17 cellular contexts compared by ENCODE assay signal in genomic region chr1:85365851-85366250, GRCh38.
DNase-seq lines count a peak whose midpoint lies in the region; ATAC-seq and TF ChIP-seq lines count a peak whose summit lies in the region.
"Had no signal": no experiment of that assay in that cellular context is flagged by ENCODE, and none has a peak within 500 bp of the region (broad histone marks: within the 10 kb centered on the region; RNA-seq: fewer than 3 reads in every experiment).

No MANE protein-coding gene starts in this region.

- H3K18ac ChIP-seq in IMR-90 (ENCODE audit: low read depth, low read length) = peak overlapping the region; percentile 2

- TSS peak; percentile 78 for BruUV-seq in A673 (replicated peaks; lab: Mats Ljungman, UMichigan)
- no TSS peak for BruUV-seq in IMR-90 (replicated peaks; lab: Mats Ljungman, UMichigan)

- peaks cover 48 to 76% of the 10 kb centered on the region in 2 experiments for H3K79me1 ChIP-seq in IMR-90 (ENCODE audit: low read depth in 1 of 2, low read length in 2 of 2)

- H2BK15ac ChIP-seq in IMR-90 (ENCODE audit: low read depth, low read length) = 0 out of 3 replicates have a peak overlapping the region, but pooled peaks have one; percentile 72

- peaks cover 10% of the 10 kb centered on the region for H3K9me1 ChIP-seq in IMR-90 (ENCODE audit: insufficient read depth, low read length)

- in situ Hi-C loops in IMR-90 (cut with MboI; ENCODE audit: low sequenced_read_pairs) = no loop called here
- in situ Hi-C loops in brain microvascular endothelial cell (cut with HindIII; ENCODE audit: low pct_ligation_motif_present, low sequenced_read_pairs) = no loop called here

- no peak overlapping the region for H3K4me2 ChIP-seq in IMR-90 (ENCODE audit: low read depth, low read length)
- no peak overlapping the region for H3K4me2 ChIP-seq in osteoblast (ENCODE audit: insufficient read depth, low read length)
- H3K4me2 ChIP-seq: BLaER1 treated with 17β-estradiol and CSF1 and Interleukin-3, amounts not matched to agents 10 nM and 100 nM had no signal

- intact Hi-C loops in A673 (cut with micrococcal nuclease; ENCODE audit: unreplicated experiment) = no loop called here
- intact Hi-C loops in IMR-90 (cut with micrococcal nuclease) = loop anchor here (2.0 kb wide), 1 partner anchor 51 kb away; no protein-coding TSS in a partner anchor

- POLR2A ChIA-PET in A673 (lab: Charles Lee; ENCODE audit: low non-redundant PET) = no interaction called here
- POLR2A ChIA-PET in IMR-90 (lab: Charles Lee; ENCODE audit: unreplicated experiment) = no interaction called here

- CTCF ChIA-PET in A673 (lab: Charles Lee) (interaction anchor here (1.3 kb wide), 1 partner anchor 22 kb away, joined by 4 read pairs; no protein-coding TSS in a partner anchor), IMR-90 (lab: Yijun Ruan, JAX) (interaction anchor here (0.6 kb wide), 1 partner anchor 26 kb away, joined by 3 read pairs; no protein-coding TSS in a partner anchor)

- H3K4me3 ChIP-seq in A673 (ENCODE audit: low read depth, low read length, poor library complexity, severe bottlenecking) (no peak overlapping the region), IMR-90 (ENCODE audit: insufficient read depth, low read depth, low read length) (no peak overlapping the region), brain microvascular endothelial cell (ENCODE audit: low read depth, low read length) (no peak overlapping the region), osteoblast (ENCODE audit: insufficient read depth, low read length) (no peak overlapping the region)
- H3K4me3 ChIP-seq: BLaER1 treated with 17β-estradiol and CSF1 and Interleukin-3, amounts not matched to agents 10 nM and 100 nM had no signal

- H3K36me3 ChIP-seq in A673 (ENCODE audit: insufficient read depth, low read length, poor library complexity, severe bottlenecking) (no peaks in the 10 kb centered on the region), IMR-90 (ENCODE audit: control insufficient read depth, insufficient read depth, low read length) (no peaks in the 10 kb centered on the region; the same call in 1 of the 2 replicates), brain microvascular endothelial cell (replicated peaks) (peaks cover 3% of the 10 kb centered on the region), osteoblast (ENCODE audit: insufficient read depth, low read length) (peaks cover 10% of the 10 kb centered on the region)
- H3K36me3 ChIP-seq: BLaER1 treated with 17β-estradiol and CSF1 and Interleukin-3, amounts not matched to agents 10 nM and 100 nM had no signal

- peak overlapping the region; percentile 40; the same call in 1 of the 2 replicates for H3K4ac ChIP-seq in IMR-90 (ENCODE audit: low read depth, low read length)

- H4K8ac ChIP-seq in IMR-90 (ENCODE audit: low read depth in 2 of 2, low read length in 2 of 2) = peak overlapping the region; percentile 35 to 37; a peak in 3 of 4 replicates

- no CpG with 5 or more reads among the region's 3 CpGs for WGBS in IMR-90 (ENCODE audit: extremely low coverage in 2 of 2, insufficient read length in 1 of 2), 2 experiments

- H2AFZ ChIP-seq in IMR-90 (replicated peaks; ENCODE audit: low read length, poor library complexity) = no peak overlapping the region
- no peak overlapping the region for H2AFZ ChIP-seq in osteoblast (ENCODE audit: low read length)

- peak overlapping the region; percentile 66 for H2BK5ac ChIP-seq in IMR-90 (ENCODE audit: low read depth, low read length, poor library complexity, severe bottlenecking)

- H3K27me3 ChIP-seq in A673 (replicated peaks; ENCODE audit: insufficient read depth, low read depth, low read length, poor library complexity) = no peaks in the 10 kb centered on the region
- no peaks in the 10 kb centered on the region for H3K27me3 ChIP-seq in IMR-90 (ENCODE audit: control insufficient read depth, insufficient read depth, low read length)
- H3K27me3 ChIP-seq in brain microvascular endothelial cell (replicated peaks) = no peaks in the 10 kb centered on the region
- no peaks in the 10 kb centered on the region for H3K27me3 ChIP-seq in osteoblast (ENCODE audit: insufficient read depth, low read length)
- H3K27me3 ChIP-seq: BLaER1 treated with 17β-estradiol and CSF1 and Interleukin-3, amounts not matched to agents 10 nM and 100 nM had no signal

- no peak overlapping the region for H2AK9ac ChIP-seq in IMR-90 (replicated peaks; ENCODE audit: low read depth, low read length, poor library complexity)

- no peak overlapping the region; the same call in 1 of the 2 replicates for H4K5ac ChIP-seq in IMR-90 (ENCODE audit: low read depth, low read length)

- H3K56ac ChIP-seq in IMR-90 (ENCODE audit: extremely low read depth, insufficient read depth, low read length) = no peak overlapping the region

- TF ChIP-seq CTCF in A673 (conservative IDR thresholded peaks at IDR 0.05; ENCODE audit: low read depth, low read length) (no peak), IMR-90 (conservative IDR thresholded peaks at IDR 0.05; ENCODE audit: low read depth, low read length) (no peak), brain microvascular endothelial cell (IDR thresholded peaks at IDR 0.05; ENCODE audit: low read depth, low read length, missing control alignments) (no peak), osteoblast (IDR thresholded peaks at IDR 0.05; ENCODE audit: extremely low read depth, low read depth, low read length) (no peak)

- TF ChIP-seq POLR2A in IMR-90 (IDR thresholded peaks at IDR 0.05; ENCODE audit: low read depth, low read length) = no peak

- no peak overlapping the region for H3K9ac ChIP-seq in IMR-90 (ENCODE audit: low read depth, low read length)
- H3K9ac ChIP-seq: BLaER1 treated with 17β-estradiol and CSF1 and Interleukin-3, amounts not matched to agents 10 nM and 100 nM had no signal

- H2BK120ac ChIP-seq in IMR-90 (ENCODE audit: low read depth, low read length) = peak overlapping the region; percentile 58; the same call in 1 of the 2 replicates

- ATAC-seq in IMR-90 (ENCODE audit: low read depth) (no peak), HG03159 (IDR thresholded peaks at IDR 0.05; ENCODE audit: unreplicated experiment) (no peak)

- H3K23ac ChIP-seq in IMR-90 (ENCODE audit: low read depth, low read length) = no peak overlapping the region; the same call in 1 of the 2 replicates

- peak overlapping the region; percentile 20 for H4K91ac ChIP-seq in IMR-90 (ENCODE audit: insufficient read depth, low read depth, low read length)

- dilution Hi-C loops in IMR-90 (cut with HindIII; ENCODE audit: low sequenced_read_pairs, unreplicated experiment) = no loop called here

- peaks cover 79% of the 10 kb centered on the region for H3K79me2 ChIP-seq in osteoblast (ENCODE audit: insufficient read depth, low read length)

- no peaks in the 10 kb centered on the region for H4K20me1 ChIP-seq in IMR-90 (ENCODE audit: insufficient read depth, low read length)
- H4K20me1 ChIP-seq in osteoblast (ENCODE audit: insufficient read depth, low read length) = peaks cover 3% of the 10 kb centered on the region
- H4K20me1 ChIP-seq: BLaER1 treated with 17β-estradiol and CSF1 and Interleukin-3, amounts not matched to agents 10 nM and 100 nM had no signal

- H3K4me1 ChIP-seq in A673 (ENCODE audit: insufficient read depth, low read length, poor library complexity, severe bottlenecking) (peaks cover 78% of the 10 kb centered on the region), IMR-90 (ENCODE audit: control insufficient read depth, insufficient read depth, low read length) (peaks cover 15% of the 10 kb centered on the region), osteoblast (ENCODE audit: insufficient read depth, low read length) (peaks cover 67% of the 10 kb centered on the region)

- H2AK5ac ChIP-seq in IMR-90 (ENCODE audit: low read depth, low read length) = peak overlapping the region; percentile 42; the same call in 1 of the 2 replicates

- no peaks in the 10 kb centered on the region for H3K9me3 ChIP-seq in A673 (ENCODE audit: low read depth, low read length, poor library complexity, severe bottlenecking)
- no peaks in the 10 kb centered on the region for H3K9me3 ChIP-seq in IMR-90 (ENCODE audit: control insufficient read depth, insufficient read depth, low read length)
- H3K9me3 ChIP-seq in osteoblast (ENCODE audit: low read depth, low read length) = no peaks in the 10 kb centered on the region
- H3K9me3 ChIP-seq: BLaER1 treated with 17β-estradiol and CSF1 and Interleukin-3, amounts not matched to agents 10 nM and 100 nM had no signal

- H2BK20ac ChIP-seq in IMR-90 (ENCODE audit: low read depth, low read length) = peak overlapping the region; percentile 8; the same call in 1 of the 2 replicates

- peak overlapping the region; percentile 51; the same call in 1 of the 2 replicates for H3K14ac ChIP-seq in IMR-90 (replicated peaks; ENCODE audit: low read depth, low read length)

- H3K27ac ChIP-seq in A673 (ENCODE audit: low read depth, low read length, poor library complexity, severe bottlenecking) (peak overlapping the region; percentile 89), IMR-90 (ENCODE audit: insufficient read depth, low read length) (peak overlapping the region; percentile 66; the same call in 1 of the 2 replicates), brain microvascular endothelial cell (peak overlapping the region; percentile 56), osteoblast (ENCODE audit: low read depth, low read length) (peak overlapping the region; percentile 87)
- H3K27ac ChIP-seq: BLaER1 treated with 17β-estradiol and CSF1 and Interleukin-3, amounts not matched to agents 10 nM and 100 nM had no signal

- DNase-seq in A673 (ENCODE audit: low spot score) (no peak), IMR-90 (no peak), brain microvascular endothelial cell (no peak), osteoblast (ENCODE audit: insufficient read length, low spot score, missing footprints) (no peak), SHP77 (lab: John Stamatoyannopoulos, UW) (no peak), NCI-H1694 treated with DMSO at 0.1 percent for 48 hours (lab: John Stamatoyannopoulos, UW) (no peak)
- no peak for DNase-seq in effector CD4-positive, alpha-beta T cell
- DNase-seq: 8988T; CD8-positive, alpha-beta memory T cell; DMS 273 treated with DMSO at 0.1 percent for 48 hours; GF-D8; GOT3; NCI-H1048; NCI-H1694; NCI-H526 treated with DMSO at 0.1 percent for 48 hours had no signal

- TF ChIP-seq RAD21 in IMR-90 (IDR thresholded peaks at IDR 0.05; ENCODE audit: low read length) = no peak

TF ChIP-seq in IMR-90, 13 proteins besides CTCF, POLR2A, EP300 and RAD21:
- TF ChIP-seq MAZ (IDR thresholded peaks at IDR 0.05; ENCODE audit: borderline replicate concordance, low read depth, low read length) = no peak
TF ChIP-seq in IMR-90: peak in this region for 0.
